Comparison of ENCODE assay signal across 11 cellular contexts in the genomic region with DNA sequence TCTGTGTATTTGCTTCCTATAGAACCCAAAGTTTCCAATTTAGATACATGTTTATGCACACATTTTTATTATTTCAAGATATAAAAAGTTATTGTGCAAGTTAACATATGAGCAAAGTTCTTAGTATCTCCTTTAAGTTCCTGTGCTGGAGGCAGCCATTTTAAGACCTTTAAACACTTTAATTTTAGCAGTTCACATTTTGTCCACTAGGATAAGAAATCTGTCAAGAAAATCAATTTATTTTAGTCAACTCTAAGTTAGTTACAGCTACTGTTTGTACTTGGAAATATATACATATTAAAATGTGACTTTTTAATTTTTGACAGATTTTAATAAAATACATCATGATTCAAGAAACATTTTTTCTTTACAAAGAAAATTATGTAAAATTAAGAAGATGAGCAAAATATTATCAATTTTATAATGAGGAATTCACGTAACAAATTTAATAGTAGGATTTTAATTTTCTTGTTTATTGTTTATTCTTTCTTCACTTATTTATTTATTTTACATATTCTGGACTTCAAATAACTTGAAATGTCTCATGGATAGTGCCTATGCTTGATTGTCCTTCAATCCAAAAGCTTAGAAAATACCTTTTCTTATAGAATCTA.
DNase-seq lines count a peak whose midpoint lies in the region; ATAC-seq, FAIRE-seq and TF ChIP-seq lines count a peak whose summit lies in the region.
"Had no signal": no experiment of that assay in that cellular context is flagged by ENCODE, and none has a peak within 500 bp of the region (broad histone marks: within the 10 kb centered on the region; RNA-seq: fewer than 3 reads in every experiment).

No MANE protein-coding gene starts in this region.

- no CpG with 5 or more reads among the region's 1 CpG for WGBS in mesendoderm (ENCODE audit: extremely low coverage, insufficient coverage, low lambda C conversion rate)

- no peak overlapping the region for H2BK5ac ChIP-seq in mesendoderm (ENCODE audit: low read length)

- H3K36me3 ChIP-seq in mesendoderm (ENCODE audit: control insufficient read depth, insufficient read depth, low read length): no peaks in the 10 kb centered on the region
- H3K36me3 ChIP-seq: right atrium auricular region had no signal

- H3K27me3 ChIP-seq in mesendoderm (ENCODE audit: insufficient read depth, low read length, poor library complexity): no peaks in the 10 kb centered on the region
- H3K27me3 ChIP-seq: right atrium auricular region had no signal

- no peak overlapping the region for H3K23ac ChIP-seq in mesendoderm (ENCODE audit: low read length)

- no peak overlapping the region for H3K27ac ChIP-seq in VCaP
- no peak overlapping the region for H3K27ac ChIP-seq in mesendoderm (ENCODE audit: low read depth, low read length)
- H3K27ac ChIP-seq: right atrium auricular region had no signal

- peak; percentile 5 for DNase-seq in GM12864 (ENCODE audit: low read depth)
- DNase-seq in mesendoderm: peak; percentile 44
- no peak for DNase-seq in SHP77 (lab: John Stamatoyannopoulos, UW)
- DNase-seq in NCI-H1436 treated with DMSO at 0.1 percent for 48 hours (lab: John Stamatoyannopoulos, UW): no peak
- DNase-seq in GM12891 (ENCODE audit: insufficient read length, low spot score): no peak
- DNase-seq: activated CD4-positive, alpha-beta T cell treated with anti-CD3 and anti-CD28 coated beads, Interleukin-2, amount 50 U/mL, for 4 hours; NCI-H1417 had no signal

- H4K8ac ChIP-seq in mesendoderm (ENCODE audit: low read depth, low read length): no peak overlapping the region

- no peaks in the 10 kb centered on the region for H3K79me2 ChIP-seq in mesendoderm (ENCODE audit: control insufficient read depth, insufficient read depth, low read length)

- no peak overlapping the region for H3K4me2 ChIP-seq in mesendoderm (ENCODE audit: low read length)

- H3K79me1 ChIP-seq in mesendoderm (ENCODE audit: low read length): no peaks in the 10 kb centered on the region

- no peak overlapping the region for H2AK5ac ChIP-seq in mesendoderm (ENCODE audit: low read length)

- no peak overlapping the region for H3K4ac ChIP-seq in mesendoderm (ENCODE audit: low read depth, low read length)

- no peak overlapping the region for H2BK15ac ChIP-seq in mesendoderm (replicated peaks; ENCODE audit: low read depth)

- H3K4me3 ChIP-seq in GM12864 (ENCODE audit: low read depth, low read length) (no peak overlapping the region), mesendoderm (ENCODE audit: low read length) (no peak overlapping the region)
- H3K4me3 ChIP-seq: right atrium auricular region had no signal

- no peak overlapping the region for H2BK120ac ChIP-seq in mesendoderm (ENCODE audit: low read depth, low read length)

- no peak overlapping the region for H3K56ac ChIP-seq in mesendoderm (ENCODE audit: low read length)

- ATAC-seq in HG03159 (IDR thresholded peaks at IDR 0.05; ENCODE audit: unreplicated experiment): peak; percentile 84
- ATAC-seq in HG02840 (IDR thresholded peaks at IDR 0.05; ENCODE audit: low FRiP score, unreplicated experiment): no peak

- no peak for TF ChIP-seq POLR2A in GM12891 (IDR thresholded peaks at IDR 0.05; ENCODE audit: low read depth, low read length)

- FAIRE-seq in GM12891 (lab: Jason Lieb, UNC): no peak

- no peak overlapping the region for H3K18ac ChIP-seq in mesendoderm (ENCODE audit: low read length)

- H3K4me1 ChIP-seq in mesendoderm (ENCODE audit: control insufficient read depth, low read depth, low read length): no peaks in the 10 kb centered on the region
- H3K4me1 ChIP-seq: right atrium auricular region had no signal

- no peak overlapping the region for H3K9ac ChIP-seq in mesendoderm (ENCODE audit: low read length)

- no peak overlapping the region for H4K5ac ChIP-seq in mesendoderm (ENCODE audit: low read length)

- no peak for TF ChIP-seq CTCF in GM12864 (IDR thresholded peaks at IDR 0.05; ENCODE audit: low read depth, low read length, missing control alignments)
- TF ChIP-seq CTCF in VCaP (conservative IDR thresholded peaks at IDR 0.05): peak; percentile 51

TF ChIP-seq in GM12891, 5 proteins besides CTCF, POLR2A, EP300 and RAD21:
- TF ChIP-seq PAX5 (IDR thresholded peaks at IDR 0.05; ENCODE audit: insufficient read depth, low read length, severe bottlenecking) (no peak), SPI1 (IDR thresholded peaks at IDR 0.05; ENCODE audit: low read depth, low read length) (no peak), TAF1 (IDR thresholded peaks at IDR 0.05; ENCODE audit: low read depth, low read length) (no peak), POLR2AphosphoS5 (IDR thresholded peaks at IDR 0.05; ENCODE audit: low read depth, low read length) (no peak), POU2F2 (IDR thresholded peaks at IDR 0.05; ENCODE audit: low read depth, low read length) (no peak)

Comparison
In these comparisons a context has a peak if more than half of its experiments do, and no peak if none do; other contexts are left out.
1. DNase-seq: peak in GM12864 (single experiment) and mesendoderm (single experiment); none in SHP77 (0 of 2), NCI-H1436 treated with DMSO at 0.1 percent for 48 hours (single experiment) and GM12891 (single experiment).